ENCODE assay signal across 1 cellular context in genomic region chr7:92609921-92610518, GRCh38.
TF ChIP-seq lines count a peak whose summit lies in the region.

No MANE protein-coding gene starts in this region.

TF ChIP-seq in liver, 16 proteins besides CTCF, POLR2A, EP300 and RAD21 (continued from another document):
- TF ChIP-seq GABPA (IDR thresholded peaks at IDR 0.05 in 1 of 2, conservative IDR thresholded peaks at IDR 0.05 in 1 of 2) (no peak), ZBTB33 (IDR thresholded peaks at IDR 0.05) (no peak), REST (IDR thresholded peaks at IDR 0.05) (no peak), FOXA1 (IDR thresholded peaks at IDR 0.05) (no peak), NR2F2 (IDR thresholded peaks at IDR 0.05) (no peak), RXRA (IDR thresholded peaks at IDR 0.05) (no peak), EGR1 (IDR thresholded peaks at IDR 0.05; ENCODE audit: low read depth in 2 of 2) (no peak), FOXA2 (IDR thresholded peaks at IDR 0.05) (no peak), ATF3 (IDR thresholded peaks at IDR 0.05) (no peak)
